19 cellular contexts compared by ENCODE assay signal in genomic region chr15:74408815-74409214, GRCh38. TPM values are rescaled to one million over a fixed set of nuclear protein-coding genes. Genes with fewer than 3 reads are reported as not detected.
A peak's percentile ranks its signal among the peaks of the same experiment; 100 is the strongest.
DNase-seq lines count a peak whose midpoint lies in the region; ATAC-seq and TF ChIP-seq lines count a peak whose summit lies in the region.
"Had no signal": no experiment of that assay in that cellular context is flagged by ENCODE, and none has a peak within 500 bp of the region (broad histone marks: within the 10 kb centered on the region; RNA-seq: fewer than 3 reads in every experiment).

No MANE protein-coding gene starts in this region.

- H3K79me2 ChIP-seq in GM23338 (replicated peaks; ENCODE audit: insufficient read depth), result no peaks in the 10 kb centered on the region

- H3K27ac Mint-ChIP-seq in GM23338, result no peak overlapping the region
- H3K27ac Mint-ChIP-seq in activated naive CD8-positive, alpha-beta T cell, result peak overlapping the region; percentile 70
- H3K27ac Mint-ChIP-seq: dendritic cell treated with granulocyte-macrophage colony-stimulating factor and Interleukin-4, amounts not matched to agents 40 ng/mL and 50 ng/mL, for 4 days had no signal

- no peak for ATAC-seq in GM23338
- ATAC-seq: lower lobe of right lung; naive thymus-derived CD8-positive, alpha-beta T cell had no signal

- no peaks in the 10 kb centered on the region; the same call in 2 of the 3 replicates for H3K36me3 Mint-ChIP-seq in GM23338 (ENCODE audit: low read depth)
- peaks cover 12% of the 10 kb centered on the region for H3K36me3 Mint-ChIP-seq in activated naive CD8-positive, alpha-beta T cell

- H2AK5ac ChIP-seq in mesenchymal stem cell (ENCODE audit: low read length, severe bottlenecking), result peak overlapping the region; percentile 96

- H3K4me3 ChIP-seq in AG04450 (ENCODE audit: low read depth, low read length), result no peak overlapping the region
- H3K4me3 ChIP-seq in GM23338, result no peak overlapping the region
- H3K4me3 ChIP-seq in mesenchymal stem cell (ENCODE audit: insufficient read depth in 1 of 2, low read depth in 1 of 2, low read length in 2 of 2), result no peak overlapping the region
- H3K4me3 ChIP-seq: lower lobe of right lung, PC-9, SK-N-MC had no signal

- no peaks in the 10 kb centered on the region for H3F3A ChIP-seq in GM23338 (replicated peaks; ENCODE audit: low read depth)

- no peak overlapping the region for H3K23ac ChIP-seq in mesenchymal stem cell (ENCODE audit: low read length in 2 of 2)

- H2AFZ ChIP-seq in GM23338, result no peak overlapping the region
- H2AFZ ChIP-seq in mesenchymal stem cell (ENCODE audit: low read depth, low read length), result no peak overlapping the region
- H2AFZ ChIP-seq: PC-9 had no signal

- no peak for TF ChIP-seq CTCF in AG04450 (IDR thresholded peaks at IDR 0.05; ENCODE audit: low read depth, low read length)
- no peak for TF ChIP-seq CTCF in GM23338 (conservative IDR thresholded peaks at IDR 0.05; ENCODE audit: low read depth in 2 of 2)

- H3K27ac ChIP-seq in AG04450 (ENCODE audit: low read depth, low read length) (peak overlapping the region; percentile 84), GM23338 (ENCODE audit: low read depth) (0 out of 2 replicates have a peak overlapping the region, but pooled peaks have one; percentile 32), mesenchymal stem cell (ENCODE audit: low read length, poor library complexity, severe bottlenecking) (peak overlapping the region; percentile 83)
- H3K27ac ChIP-seq: brain microvascular endothelial cell, lower lobe of right lung, PC-9, SK-N-MC had no signal

- H3K14ac ChIP-seq in mesenchymal stem cell (ENCODE audit: low read length in 2 of 2), result no peak overlapping the region

- no peaks in the 10 kb centered on the region for H4K20me1 ChIP-seq in GM23338 (replicated peaks; ENCODE audit: insufficient read depth)

- H3K27me3 ChIP-seq in AG04450 (ENCODE audit: control insufficient read depth, insufficient read depth, low read length) (no peaks in the 10 kb centered on the region), GM23338 (ENCODE audit: insufficient read depth) (no peaks in the 10 kb centered on the region), mesenchymal stem cell (ENCODE audit: control insufficient read depth in 1 of 2, insufficient read depth in 1 of 2, low read length in 2 of 2) (no peaks in the 10 kb centered on the region)
- H3K27me3 ChIP-seq: brain microvascular endothelial cell had no signal

- no peaks in the 10 kb centered on the region; the same call in 2 of the 3 replicates for H3K9me3 Mint-ChIP-seq in GM23338
- H3K9me3 Mint-ChIP-seq in activated naive CD8-positive, alpha-beta T cell (ENCODE audit: low read depth), result no peaks in the 10 kb centered on the region
- H3K9me3 Mint-ChIP-seq: dendritic cell treated with granulocyte-macrophage colony-stimulating factor and Interleukin-4, amounts not matched to agents 40 ng/mL and 50 ng/mL, for 4 days; naive thymus-derived CD8-positive, alpha-beta T cell had no signal

- no peaks in the 10 kb centered on the region for H3K36me3 ChIP-seq in GM23338 (ENCODE audit: insufficient read depth)
- peaks cover 37 to 47% of the 10 kb centered on the region in 2 experiments for H3K36me3 ChIP-seq in mesenchymal stem cell (ENCODE audit: control insufficient read depth in 1 of 2, insufficient read depth in 2 of 2, low read depth in 1 of 2, low read length in 2 of 2)
- H3K36me3 ChIP-seq: lower lobe of right lung had no signal

- no peak overlapping the region for H2BK120ac ChIP-seq in mesenchymal stem cell (ENCODE audit: low read depth, low read length)

- H3K9ac ChIP-seq in mesenchymal stem cell (ENCODE audit: low read length), result peak overlapping the region; percentile 38

- H3K4me1 ChIP-seq in GM23338 (ENCODE audit: insufficient read depth) (peaks cover 3% of the 10 kb centered on the region; the same call in 1 of the 2 replicates), mesenchymal stem cell (ENCODE audit: control insufficient read depth, insufficient read depth, low read depth, low read length) (peaks cover 46% of the 10 kb centered on the region)

- H3K4me3 Mint-ChIP-seq in GM23338, result no peak overlapping the region
- no peak overlapping the region for H3K4me3 Mint-ChIP-seq in activated naive CD8-positive, alpha-beta T cell
- H3K4me3 Mint-ChIP-seq: dendritic cell treated with granulocyte-macrophage colony-stimulating factor and Interleukin-4, amounts not matched to agents 40 ng/mL and 50 ng/mL, for 4 days; naive thymus-derived CD8-positive, alpha-beta T cell had no signal

- POLR2A ChIA-PET in AG04450 (lab: Yijun Ruan, JAX), result interaction anchor here (0.6 kb wide), 1 partner anchor 94 kb away, joined by 3 read pairs; no protein-coding TSS in a partner anchor

- no peak overlapping the region for H2BK15ac ChIP-seq in mesenchymal stem cell (ENCODE audit: low read depth, poor library complexity, severe bottlenecking)

- peaks cover 12% of the 10 kb centered on the region for H3K79me1 ChIP-seq in mesenchymal stem cell (replicated peaks; ENCODE audit: low read length, poor library complexity, severe bottlenecking)

- H3K4ac ChIP-seq in mesenchymal stem cell (ENCODE audit: low read depth in 1 of 2, low read length in 2 of 2), result no peak overlapping the region

- peak overlapping the region; percentile 5 for H4K8ac ChIP-seq in mesenchymal stem cell (ENCODE audit: low read length)

- H3K9me2 ChIP-seq in GM23338 (ENCODE audit: insufficient read depth), result no peaks in the 10 kb centered on the region

- H3K4me1 Mint-ChIP-seq in GM23338, result peaks cover 13% of the 10 kb centered on the region
- H3K4me1 Mint-ChIP-seq in activated naive CD8-positive, alpha-beta T cell (ENCODE audit: low read depth), result peaks cover 27% of the 10 kb centered on the region

- DNase-seq in AG04450 (ENCODE audit: low read depth, low spot score) (no peak), GM23338 (ENCODE audit: low spot score) (no peak), mesenchymal stem cell (no peak), foreskin melanocyte (no peak), NCI-H1092 treated with DMSO at 0.1 percent for 48 hours (lab: John Stamatoyannopoulos, UW) (no peak), iPS-NIHi11 (ENCODE audit: low spot score) (no peak), 8988T (no peak)
- DNase-seq: activated CD4-positive, alpha-beta T cell treated with anti-CD3 and anti-CD28 coated beads, Interleukin-2, amount 50 U/mL, for 1 hour; brain microvascular endothelial cell; erythroblast; lower lobe of right lung; MV-4-11; naive thymus-derived CD8-positive, alpha-beta T cell; NCI-H526; PC-9; retina had no signal

- no peak overlapping the region for H3K4me2 ChIP-seq in GM23338
- no peak overlapping the region for H3K4me2 ChIP-seq in mesenchymal stem cell (ENCODE audit: low read length, poor library complexity, severe bottlenecking)
- H3K4me2 ChIP-seq: PC-9 had no signal

- no peaks in the 10 kb centered on the region for H3K9me3 ChIP-seq in AG04450 (ENCODE audit: control insufficient read depth, insufficient read depth, low read length)
- H3K9me3 ChIP-seq in mesenchymal stem cell (ENCODE audit: control insufficient read depth, low read length), result no peaks in the 10 kb centered on the region
- H3K9me3 ChIP-seq: lower lobe of right lung had no signal

- H4K91ac ChIP-seq in mesenchymal stem cell (ENCODE audit: low read length), result no peak overlapping the region

- H2BK5ac ChIP-seq in mesenchymal stem cell (ENCODE audit: low read depth, low read length, poor library complexity, severe bottlenecking), result no peak overlapping the region

- WGBS in mesenchymal stem cell, result 89% methylated on average over 7 of the region's 7 CpGs

- H3K18ac ChIP-seq in mesenchymal stem cell (ENCODE audit: low read depth in 1 of 2, low read length in 2 of 2), result no peak overlapping the region

- no peak overlapping the region for H2BK12ac ChIP-seq in mesenchymal stem cell (ENCODE audit: low read length in 2 of 2)

- H3K27me3 Mint-ChIP-seq in GM23338 (ENCODE audit: insufficient read depth, low read depth, poor library complexity), result peaks cover 6% of the 10 kb centered on the region
- no peaks in the 10 kb centered on the region for H3K27me3 Mint-ChIP-seq in activated naive CD8-positive, alpha-beta T cell
- H3K27me3 Mint-ChIP-seq: naive thymus-derived CD8-positive, alpha-beta T cell had no signal

- CTCF ChIA-PET in AG04450 (lab: Charles Lee), result interaction anchor here (0.6 to 2.2 kb wide), 2 partner anchors 26 to 304 kb away, joined by 3 to 9 read pairs; no protein-coding TSS in a partner anchor

TF ChIP-seq in GM23338, 12 proteins besides CTCF, POLR2A, EP300 and RAD21 (continues in another document):
- TF ChIP-seq POLR2AphosphoS5 (IDR thresholded peaks at IDR 0.05; ENCODE audit: low read depth), result no peak
- TF ChIP-seq JUNB (IDR thresholded peaks at IDR 0.05; ENCODE audit: unreplicated experiment), result no peak
- no peak for TF ChIP-seq NANOG (IDR thresholded peaks at IDR 0.05; ENCODE audit: borderline replicate concordance)
- TF ChIP-seq ETS1 (IDR thresholded peaks at IDR 0.05), result no peak

RNA-seq across cellular contexts. Expression of gene SEMA7A, which starts 24.9 kb away (rescaled TPM):
- polyA plus RNA-seq in AG04450 (2011; rRNA removed) (7.5 and 11.4 TPM in 2 replicates), GM23338 (2016; fragmentation: Nextera tagmentation; extraction: Ambion mirVana) (1.2 and 2.0 TPM in 2 replicates)
- 12.9 and 16.0 TPM in 2 replicates for polyA minus RNA-seq in AG04450 (2011; rRNA and poly(A)+ RNA removed)
- total RNA-seq in GM23338 (2014; rRNA removed; shearing (Covaris generic)), result 11.2 and 14.1 TPM in 2 replicates
- polyA plus RNA-seq in mesenchymal stem cell (2013, experiment 1 of 2), result 0.94 TPM
- 1.1 TPM for polyA plus RNA-seq in mesenchymal stem cell (2013, experiment 2 of 2)

RNA-seq across cellular contexts. Expression of gene CYP11A1, which starts 41.4 kb away (rescaled TPM):
- polyA plus RNA-seq in AG04450 (2011; rRNA removed) (0.09 and 0.14 TPM in 2 replicates), GM23338 (2016; fragmentation: Nextera tagmentation; extraction: Ambion mirVana) (1.2 and 1.9 TPM in 2 replicates)
- polyA minus RNA-seq in AG04450 (2011; rRNA and poly(A)+ RNA removed), result 0.23 and 0.35 TPM in 2 replicates
- total RNA-seq in GM23338 (2014; rRNA removed; shearing (Covaris generic)), result 1.7 and 3.3 TPM in 2 replicates
- 0.08 TPM for polyA plus RNA-seq in mesenchymal stem cell (2013, experiment 1 of 2)
- 0.07 TPM for polyA plus RNA-seq in mesenchymal stem cell (2013, experiment 2 of 2)
- total RNA-seq: naive thymus-derived CD8-positive, alpha-beta T cell had no signal
- polyA plus RNA-seq: naive thymus-derived CD8-positive, alpha-beta T cell had no signal

RNA-seq across cellular contexts. Expression of gene UBL7, which starts 52.1 kb away (rescaled TPM):
- 76.6 and 82.8 TPM in 2 replicates for polyA plus RNA-seq in AG04450 (2011; rRNA removed)
- 50.3 and 74.2 TPM in 2 replicates for polyA minus RNA-seq in AG04450 (2011; rRNA and poly(A)+ RNA removed)
- 90.0 and 99.2 TPM in 2 replicates for total RNA-seq in GM23338 (2014; rRNA removed; shearing (Covaris generic))
- polyA plus RNA-seq in GM23338 (2016; fragmentation: Nextera tagmentation; extraction: Ambion mirVana), result 71.6 and 73.7 TPM in 2 replicates
- polyA plus RNA-seq in mesenchymal stem cell (2013, experiment 1 of 2), result 26.3 TPM
- 25.3 TPM for polyA plus RNA-seq in mesenchymal stem cell (2013, experiment 2 of 2)

Comparison
In these comparisons a context has a peak if more than half of its experiments do, and no peak if none do; other contexts are left out.
1. H3K27ac ChIP-seq: peak in every context shown above with its lines; median percentile 84 in AG04450; 83 in mesenchymal stem cell; 32 in GM23338.